In the genomic region with DNA sequence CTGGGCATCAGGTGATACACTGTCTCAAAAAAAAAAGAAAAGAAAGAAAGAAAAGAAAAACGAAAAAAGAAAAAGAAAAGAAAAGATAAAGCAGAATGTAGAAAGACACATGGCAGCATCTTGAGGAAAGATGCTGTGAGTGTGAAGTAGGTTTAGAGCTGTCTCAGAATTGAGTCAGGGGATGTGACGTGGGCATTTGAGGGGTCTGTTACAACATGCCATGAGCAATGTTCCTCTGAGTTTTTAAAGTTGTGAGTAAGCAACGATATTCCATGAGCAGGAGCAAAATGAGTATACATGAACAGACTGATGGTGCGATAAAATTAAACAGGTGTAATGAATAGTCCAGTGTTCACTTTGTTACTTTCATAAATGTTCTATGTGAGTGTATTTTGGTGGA, we compare ENCODE assay signal across 1 cellular context.
TF ChIP-seq lines count a peak whose summit lies in the region.

No MANE protein-coding gene starts in this region.

TF ChIP-seq in GM12878, 131 proteins besides CTCF, POLR2A, EP300 and RAD21:
- TF ChIP-seq, protein P1, sequence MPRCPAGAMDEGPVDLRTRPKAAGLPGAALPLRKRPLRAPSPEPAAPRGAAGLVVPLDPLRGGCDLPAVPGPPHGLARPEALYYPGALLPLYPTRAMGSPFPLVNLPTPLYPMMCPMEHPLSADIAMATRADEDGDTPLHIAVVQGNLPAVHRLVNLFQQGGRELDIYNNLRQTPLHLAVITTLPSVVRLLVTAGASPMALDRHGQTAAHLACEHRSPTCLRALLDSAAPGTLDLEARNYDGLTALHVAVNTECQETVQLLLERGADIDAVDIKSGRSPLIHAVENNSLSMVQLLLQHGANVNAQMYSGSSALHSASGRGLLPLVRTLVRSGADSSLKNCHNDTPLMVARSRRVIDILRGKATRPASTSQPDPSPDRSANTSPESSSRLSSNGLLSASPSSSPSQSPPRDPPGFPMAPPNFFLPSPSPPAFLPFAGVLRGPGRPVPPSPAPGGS (IDR thresholded peaks at IDR 0.05; ENCODE audit: borderline replicate concordance, insufficient read depth, low read depth, low read length, poor library complexity, severe bottlenecking): peak; percentile 34
- TF ChIP-seq ZNF207 (IDR thresholded peaks at IDR 0.05; ENCODE audit: borderline replicate concordance): no peak
TF ChIP-seq in GM12878: peak in this region for 1.
